27 cellular contexts compared by ENCODE assay signal in genomic region chr13:51768976-51769375, GRCh38. TPM values are rescaled to one million over a fixed set of nuclear protein-coding genes. Genes with fewer than 3 reads are reported as not detected.
DNase-seq lines count a peak whose midpoint lies in the region; TF ChIP-seq lines count a peak whose summit lies in the region.
"Had no signal": no experiment of that assay in that cellular context is flagged by ENCODE, and none has a peak within 500 bp of the region (broad histone marks: within the 10 kb centered on the region; RNA-seq: fewer than 3 reads in every experiment).

No MANE protein-coding gene starts in this region.

- H3K4me1 ChIP-seq in mammary epithelial cell (ENCODE audit: insufficient read depth, low read length) (peaks cover 6% of the 10 kb centered on the region), breast epithelium (peaks cover 0 to 17% of the 10 kb centered on the region in 2 donors), prostate gland (replicated peaks) (no peaks in the 10 kb centered on the region), tibial nerve (peaks cover 0 to 52% (median 22%) of the 10 kb centered on the region in 4 donors)

- dilution Hi-C loops in mammary epithelial cell (cut with HindIII; ENCODE audit: low sequenced_read_pairs) = no loop called here

- BruUV-seq in MCF 10A (replicated peaks; lab: Mats Ljungman, UMichigan) = no TSS peak
- BruUV-seq in mammary epithelial cell (replicated peaks; lab: Mats Ljungman, UMichigan) = no TSS peak

- no peak for TF ChIP-seq POLR2A in breast epithelium (IDR thresholded peaks at IDR 0.05)
- no peak for TF ChIP-seq POLR2A in prostate gland (IDR thresholded peaks at IDR 0.05)
- no peak for TF ChIP-seq POLR2A in tibial nerve (IDR thresholded peaks at IDR 0.05)

- WGBS in mammary epithelial cell (ENCODE audit: low coverage, missing lambda C conversion rate) = 98% methylated on average over 9 of the region's 19 CpGs
- 93% methylated on average over 19 of the region's 19 CpGs for WGBS in prostate gland
- 90 to 91% methylated on average over 16 to 19 of the region's 19 CpGs for WGBS in tibial nerve, 2 donors

- in situ Hi-C loops in mammary epithelial cell (cut with MboI; ENCODE audit: low sequenced_read_pairs in 2 of 2) = no loop called here

- H3K36me3 ChIP-seq in mammary epithelial cell (ENCODE audit: insufficient read depth, low read length) (peaks cover 3% of the 10 kb centered on the region), breast epithelium (no peaks in the 10 kb centered on the region), prostate gland (no peaks in the 10 kb centered on the region), tibial nerve (peaks cover 0 to 60% (median 0%) of the 10 kb centered on the region in 3 donors)

- intact Hi-C loops in MCF 10A (cut with micrococcal nuclease) (no loop called here), mammary epithelial cell (cut with micrococcal nuclease) (no loop called here), breast epithelium (cut with DNase I; ENCODE audit: low total_unique reads) (no loop called here), prostate gland (cut with DNase I) (no loop called here)

- CTCF ChIA-PET in MCF 10A (lab: Yijun Ruan, JAX) (interaction anchor here (0.6 to 1.3 kb wide), 2 partner anchors 12 to 1198 kb away, joined by 3 to 4 read pairs; no protein-coding TSS in a partner anchor), mammary epithelial cell (lab: Charles Lee; ENCODE audit: low non-redundant PET) (no interaction called here)

- H3K4me3 ChIP-seq in mammary epithelial cell (replicated peaks in 1 of 3; ENCODE audit: insufficient read depth in 1 of 3, low read depth in 2 of 3, low read length in 3 of 3) (no peak overlapping the region), breast epithelium (no peak overlapping the region), prostate gland (no peak overlapping the region), tibial nerve (no peak overlapping the region)
- H3K4me3 ChIP-seq: lung, skin epidermis had no signal

- H3K27me3 Mint-ChIP-seq in MCF 10A (ENCODE audit: insufficient read depth, unreplicated experiment) (no peaks in the 10 kb centered on the region), chondrocyte (ENCODE audit: low read depth) (no peaks in the 10 kb centered on the region)
- H3K27me3 Mint-ChIP-seq: activated B cell treated with CpG ODN at 0.5 μM for 24 hours; activated naive CD8-positive, alpha-beta T cell treated with anti-CD3 and anti-CD28 coated beads for 36 hours; CD4-positive, alpha-beta memory T cell; progenitor cell of endocrine pancreas had no signal

- no peak overlapping the region for H2AFZ ChIP-seq in mammary epithelial cell (ENCODE audit: low read depth, low read length)

- POLR2A ChIA-PET in MCF 10A (lab: Yijun Ruan, JAX) = no interaction called here

- DNase-seq in MCF 10A (ENCODE audit: unreplicated experiment) (no peak), mammary epithelial cell (no peak), breast epithelium (ENCODE audit: low spot score in 2 of 2) (no peak), prostate gland (ENCODE audit: low spot score) (no peak), tibial nerve (ENCODE audit: low spot score in 2 of 2) (no peak), chondrocyte (ENCODE audit: low spot score) (no peak), medulla oblongata (ENCODE audit: extremely low spot score) (no peak), COR-L47 (lab: John Stamatoyannopoulos, UW) (no peak)
- DNase-seq: activated B cell treated with CpG ODN at 0.5 μM for 24 hours; activated CD8-positive, alpha-beta memory T cell treated with anti-CD3 and anti-CD28 coated beads, Interleukin-2, amount 50 U/mL, for 4 hours; activated naive CD8-positive, alpha-beta T cell treated with anti-CD3 and anti-CD28 coated beads for 36 hours; AML-193; CD4-positive, alpha-beta memory T cell; cerebellar nuclear complex; DMS 273 treated with DMSO at 0.1 percent for 48 hours; effector CD8-positive, alpha-beta T cell; hippocampal formation; NCI-H1092; NCI-H1930; NCI-H226; NCI-H82; stimulated activated CD4-positive, alpha-beta T cell treated with anti-CD3 and anti-CD28 coated beads, Interleukin-1b, Interleukin-23, amount 100 ng/mL, for 48 hours; T1000 had no signal

- H3K27me3 ChIP-seq in mammary epithelial cell (ENCODE audit: insufficient read depth, low read length) (no peaks in the 10 kb centered on the region), breast epithelium (no peaks in the 10 kb centered on the region), prostate gland (replicated peaks; ENCODE audit: insufficient read depth) (no peaks in the 10 kb centered on the region), tibial nerve (no peaks in the 10 kb centered on the region)

- H3K4me1 Mint-ChIP-seq in MCF 10A (ENCODE audit: insufficient read depth, unreplicated experiment) (peaks cover 15% of the 10 kb centered on the region), chondrocyte (ENCODE audit: low read depth) (peaks cover 16% of the 10 kb centered on the region)

- H4K20me1 ChIP-seq in mammary epithelial cell (ENCODE audit: insufficient read depth, low read length) = no peaks in the 10 kb centered on the region

- H3K9me3 ChIP-seq in mammary epithelial cell (replicated peaks; ENCODE audit: insufficient read depth, low read length) (no peaks in the 10 kb centered on the region), breast epithelium (no peaks in the 10 kb centered on the region), prostate gland (no peaks in the 10 kb centered on the region), tibial nerve (no peaks in the 10 kb centered on the region)

- H3K27ac Mint-ChIP-seq in MCF 10A (ENCODE audit: low read depth, unreplicated experiment) (peak overlapping the region; percentile 66), chondrocyte (ENCODE audit: unreplicated experiment) (no peak overlapping the region)
- H3K27ac Mint-ChIP-seq: activated B cell treated with CpG ODN at 0.5 μM for 24 hours; activated naive CD8-positive, alpha-beta T cell treated with anti-CD3 and anti-CD28 coated beads for 36 hours had no signal

- no peaks in the 10 kb centered on the region for H3K79me2 ChIP-seq in mammary epithelial cell (ENCODE audit: insufficient read depth, low read length)

- no peak overlapping the region for H3K9ac ChIP-seq in mammary epithelial cell (ENCODE audit: insufficient read depth, low read length)

- H3K36me3 Mint-ChIP-seq in MCF 10A (ENCODE audit: insufficient read depth, unreplicated experiment) (peaks cover 47% of the 10 kb centered on the region), chondrocyte (ENCODE audit: low read depth) (peaks cover 4% of the 10 kb centered on the region)

- H3K4me2 ChIP-seq in mammary epithelial cell (ENCODE audit: insufficient read depth, low read depth, low read length) = no peak overlapping the region

- TF ChIP-seq EP300 in tibial nerve (IDR thresholded peaks at IDR 0.05) = no peak

- no peaks in the 10 kb centered on the region for H3K9me3 Mint-ChIP-seq in MCF 10A (ENCODE audit: unreplicated experiment)
- no peaks in the 10 kb centered on the region for H3K9me3 Mint-ChIP-seq in chondrocyte (ENCODE audit: low read depth)
- H3K9me3 Mint-ChIP-seq: activated B cell treated with CpG ODN at 0.5 μM for 24 hours; activated naive CD8-positive, alpha-beta T cell treated with anti-CD3 and anti-CD28 coated beads for 36 hours; neural crest cell had no signal

- TF ChIP-seq CTCF in MCF 10A (IDR thresholded peaks at IDR 0.05; ENCODE audit: unreplicated experiment) = no peak
- no peak for TF ChIP-seq CTCF in mammary epithelial cell (conservative IDR thresholded peaks at IDR 0.05 in 1 of 2, IDR thresholded peaks at IDR 0.05 in 1 of 2; ENCODE audit: extremely low read depth in 1 of 2, insufficient read depth in 1 of 2, low read depth in 1 of 2, low read length in 2 of 2)
- no peak for TF ChIP-seq CTCF in breast epithelium (IDR thresholded peaks at IDR 0.05)
- TF ChIP-seq CTCF in prostate gland (IDR thresholded peaks at IDR 0.05) = no peak
- no peak for TF ChIP-seq CTCF in tibial nerve (IDR thresholded peaks at IDR 0.05)
- TF ChIP-seq CTCF in chondrocyte (IDR thresholded peaks at IDR 0.05) = no peak

- no peak overlapping the region for H3K27ac ChIP-seq in mammary epithelial cell (ENCODE audit: insufficient read depth, low read depth, low read length)
- H3K27ac ChIP-seq in breast epithelium = peak overlapping the region; percentile 89 to 97
- peak overlapping the region; percentile 60 to 76 for H3K27ac ChIP-seq in prostate gland
- H3K27ac ChIP-seq in tibial nerve = peak overlapping the region; percentile 79 to 96 (median 85)

- H3K4me3 Mint-ChIP-seq in MCF 10A (ENCODE audit: unreplicated experiment) = no peak overlapping the region
- no peak overlapping the region for H3K4me3 Mint-ChIP-seq in chondrocyte (ENCODE audit: unreplicated experiment)
- H3K4me3 Mint-ChIP-seq: activated B cell treated with CpG ODN at 0.5 μM for 24 hours; activated naive CD8-positive, alpha-beta T cell treated with anti-CD3 and anti-CD28 coated beads for 36 hours; neural crest cell had no signal

RNA-seq across cellular contexts. Expression of gene DHRS12, which starts 35.0 kb away (rescaled TPM):
- total RNA-seq in MCF 10A (2022) (6.2 and 6.8 TPM in 2 replicates), mammary epithelial cell (1 to 10 TPM; 5.5 to 8.7 TPM), breast epithelium (10 to 100 TPM; 16.2 to 35.7 (median 16.4) TPM), prostate gland (10 to 100 TPM; 18.7 to 19.8 TPM), tibial nerve (10 to 100 TPM; 12.3 to 19.5 (median 16.7) TPM), chondrocyte (7.6 to 10.6 TPM (median 7.9 TPM) in 3 replicates)
- 4.0 TPM for polyA plus RNA-seq in mammary epithelial cell
- not detected for polyA minus RNA-seq in mammary epithelial cell
